8 cellular contexts compared by ENCODE assay signal in the genomic region with DNA sequence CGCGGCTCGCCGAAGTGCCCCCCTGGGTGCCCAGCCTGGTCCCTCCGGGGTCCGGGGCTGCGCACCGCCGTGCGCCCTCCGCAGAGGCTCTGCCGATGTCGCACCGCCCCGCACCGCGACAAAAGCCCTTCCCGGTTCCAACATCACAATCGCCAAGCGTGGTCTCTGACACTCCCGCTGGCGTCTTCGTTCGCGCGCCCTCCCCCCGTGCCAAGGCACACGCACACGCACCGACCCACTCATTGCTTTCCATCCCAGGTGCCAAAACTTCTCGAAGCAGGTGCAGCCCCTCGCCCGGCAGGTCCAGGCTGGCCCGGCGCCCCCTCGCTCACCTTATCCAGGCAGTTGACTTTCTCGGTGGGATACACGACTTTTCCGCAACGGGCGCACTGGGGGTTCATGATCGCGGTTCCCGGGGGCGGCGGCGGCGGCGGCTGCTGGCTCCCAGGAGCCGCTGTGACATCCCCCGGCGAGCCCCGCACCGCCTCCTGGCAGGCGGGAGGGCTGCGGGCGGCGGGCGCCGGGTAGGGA.
DNase-seq lines count a peak whose midpoint lies in the region; ATAC-seq, FAIRE-seq and TF ChIP-seq lines count a peak whose summit lies in the region.

No MANE protein-coding gene starts in this region.

- H3K36me3 Mint-ChIP-seq in CD4-positive, CD25-positive, alpha-beta regulatory T cell: no peaks in the 10 kb centered on the region
- H3K36me3 Mint-ChIP-seq in activated naive CD4-positive, alpha-beta T cell treated with anti-CD3 and anti-CD28 coated beads, Interleukin-2, amount 10 ng/mL, durations not matched to agents 7 days and 5 days: no peaks in the 10 kb centered on the region

- no peaks in the 10 kb centered on the region for H4K20me1 ChIP-seq in PC-3 (ENCODE audit: low read length)

- H3K79me2 ChIP-seq in PC-3 (ENCODE audit: low read length): 0 out of 2 replicates have a peak, but pooled peaks cover 3% of the 10 kb centered on the region

- intact Hi-C loops in PC-3 (cut with micrococcal nuclease): loop anchor here (5.0 kb wide), 1 partner anchor 91 kb away; no protein-coding TSS in a partner anchor
- intact Hi-C loops in esophagus muscularis mucosa (cut with DNase I): no loop called here
- intact Hi-C loops in pancreas (cut with DNase I): no loop called here

- H3K4me1 ChIP-seq in CD4-positive, CD25-positive, alpha-beta regulatory T cell (ENCODE audit: control insufficient read depth, insufficient read depth, low read length, poor library complexity, severe bottlenecking): no peaks in the 10 kb centered on the region
- H3K4me1 ChIP-seq in PC-3 (ENCODE audit: insufficient read depth, low read length) (peaks cover 34% of the 10 kb centered on the region), esophagus muscularis mucosa (peaks cover 14 to 24% (median 23%) of the 10 kb centered on the region in 4 donors), pancreas (peaks cover 0 to 9% (median 4%) of the 10 kb centered on the region in 3 donors)

- peaks cover 51% of the 10 kb centered on the region for H3K27me3 Mint-ChIP-seq in CD4-positive, CD25-positive, alpha-beta regulatory T cell
- H3K27me3 Mint-ChIP-seq in activated naive CD4-positive, alpha-beta T cell treated with anti-CD3 and anti-CD28 coated beads, Interleukin-2, amount 10 ng/mL, durations not matched to agents 7 days and 5 days: peaks cover 68% of the 10 kb centered on the region

- TF ChIP-seq CTCF in PC-3 (conservative IDR thresholded peaks at IDR 0.05; ENCODE audit: low read depth, low read length) (no peak), esophagus muscularis mucosa (IDR thresholded peaks at IDR 0.05) (no peak), pancreas (IDR thresholded peaks at IDR 0.05) (no peak)

- H2AFZ ChIP-seq in PC-3 (ENCODE audit: low read length): peak overlapping the region; percentile 82

- BruUV-seq in PC-3 (replicated peaks; lab: Mats Ljungman, UMichigan): no TSS peak

- no peak overlapping the region for H3K27ac ChIP-seq in CD4-positive, CD25-positive, alpha-beta regulatory T cell (ENCODE audit: insufficient read depth, low read length, poor library complexity, severe bottlenecking)
- no peak overlapping the region for H3K27ac ChIP-seq in PC-3 (ENCODE audit: low read length)
- no peak overlapping the region for H3K27ac ChIP-seq in esophagus muscularis mucosa (replicated peaks in 1 of 4)
- peak overlapping the region; percentile 87 to 94 (median 90) for H3K27ac ChIP-seq in pancreas

- H3K4me3 ChIP-seq in CD4-positive, CD25-positive, alpha-beta regulatory T cell (ENCODE audit: low read depth, low read length): no peak overlapping the region
- H3K4me3 ChIP-seq in PC-3 (ENCODE audit: low read length): peak overlapping the region; percentile 91
- peak overlapping the region; percentile 51 to 64 (median 56) for H3K4me3 ChIP-seq in esophagus muscularis mucosa
- peak overlapping the region; percentile 46 to 81 (median 77) for H3K4me3 ChIP-seq in pancreas

- no peak for TF ChIP-seq EP300 in esophagus muscularis mucosa (IDR thresholded peaks at IDR 0.05)

- no peak overlapping the region for H3K27ac Mint-ChIP-seq in CD4-positive, CD25-positive, alpha-beta regulatory T cell
- no peak overlapping the region for H3K27ac Mint-ChIP-seq in activated naive CD4-positive, alpha-beta T cell treated with anti-CD3 and anti-CD28 coated beads, Interleukin-2, amount 10 ng/mL, durations not matched to agents 7 days and 5 days

- peaks cover 0 to 2% (median 0%) of the 10 kb centered on the region in 7 donors for H3K9me3 Mint-ChIP-seq in CD4-positive, CD25-positive, alpha-beta regulatory T cell
- no peaks in the 10 kb centered on the region for H3K9me3 Mint-ChIP-seq in activated naive CD4-positive, alpha-beta T cell treated with anti-CD3 and anti-CD28 coated beads, Interleukin-2, amount 10 ng/mL, durations not matched to agents 7 days and 5 days

- H3K27me3 ChIP-seq in CD4-positive, CD25-positive, alpha-beta regulatory T cell (ENCODE audit: control insufficient read depth, insufficient read depth, low read length): peaks cover 21% of the 10 kb centered on the region
- H3K27me3 ChIP-seq in PC-3 (ENCODE audit: low read length): no peaks in the 10 kb centered on the region
- peaks cover 4 to 54% (median 14%) of the 10 kb centered on the region in 4 donors for H3K27me3 ChIP-seq in esophagus muscularis mucosa
- H3K27me3 ChIP-seq in pancreas: no peaks in the 10 kb centered on the region

- no peaks in the 10 kb centered on the region for H3K36me3 ChIP-seq in CD4-positive, CD25-positive, alpha-beta regulatory T cell (ENCODE audit: control insufficient read depth, insufficient read depth, low read length)
- H3K36me3 ChIP-seq in PC-3 (ENCODE audit: low read depth, low read length) (no peaks in the 10 kb centered on the region), esophagus muscularis mucosa (no peaks in the 10 kb centered on the region), pancreas (no peaks in the 10 kb centered on the region)

- 0% methylated on average over 11 of the region's 60 CpGs for WGBS in esophagus muscularis mucosa
- 0% methylated on average over 33 to 60 of the region's 60 CpGs for WGBS in pancreas, 2 donors

- H3K9me3 ChIP-seq in CD4-positive, CD25-positive, alpha-beta regulatory T cell (ENCODE audit: control insufficient read depth in 2 of 2, low read length in 2 of 2): no peaks in the 10 kb centered on the region
- no peaks in the 10 kb centered on the region for H3K9me3 ChIP-seq in PC-3 (ENCODE audit: low read length)
- H3K9me3 ChIP-seq in esophagus muscularis mucosa: no peaks in the 10 kb centered on the region
- no peaks in the 10 kb centered on the region for H3K9me3 ChIP-seq in pancreas

- FAIRE-seq in pancreas (lab: Jason Lieb, UNC): no peak

- no peaks in the 10 kb centered on the region for H3K9me2 ChIP-seq in PC-3 (replicated peaks; ENCODE audit: low read length)

- CTCF ChIA-PET in PC-3 (lab: Charles Lee): interaction anchor here (0.5 kb wide), 1 partner anchor 102 kb away, joined by 5 read pairs; no protein-coding TSS in a partner anchor
- CTCF ChIA-PET in activated naive CD4-positive, alpha-beta T cell treated with anti-CD3 and anti-CD28 coated beads, Interleukin-2, amount 10 ng/mL, durations not matched to agents 7 days and 5 days (lab: Charles Lee): no interaction called here

- no peak for ATAC-seq in CD4-positive, CD25-positive, alpha-beta regulatory T cell (ENCODE audit: low read depth in 2 of 2)
- peak; percentile 3; the same call in 1 of the 2 replicates for ATAC-seq in PC-3
- peak in 3 of 4 donors; percentile 7 to 19 (median 15) for ATAC-seq in pancreas

- peaks cover 0 to 22% (median 9%) of the 10 kb centered on the region in 4 donors for H3K4me1 Mint-ChIP-seq in CD4-positive, CD25-positive, alpha-beta regulatory T cell
- H3K4me1 Mint-ChIP-seq in activated naive CD4-positive, alpha-beta T cell treated with anti-CD3 and anti-CD28 coated beads, Interleukin-2, amount 10 ng/mL, durations not matched to agents 7 days and 5 days: peaks cover 6% of the 10 kb centered on the region

- H3F3A ChIP-seq in PC-3 (ENCODE audit: low read length, unreplicated experiment): no peaks in the 10 kb centered on the region

- DNase-seq in CD4-positive, CD25-positive, alpha-beta regulatory T cell: no peak
- DNase-seq in PC-3: no peak
- no peak for DNase-seq in esophagus muscularis mucosa (ENCODE audit: extremely low spot score)
- peak in 5 of 6 donors; percentile 21 to 80 (median 40) for DNase-seq in pancreas
- no peak for DNase-seq in NCI-H1092 treated with DMSO at 0.1 percent for 48 hours (lab: John Stamatoyannopoulos, UW)
- DNase-seq in superior temporal gyrus (ENCODE audit: extremely low spot score): no peak
- DNase-seq in activated naive CD4-positive, alpha-beta T cell treated with anti-CD3 and anti-CD28 coated beads, Interleukin-2, amount 10 ng/mL, durations not matched to agents 7 days and 5 days: no peak
- DNase-seq in activated CD4-positive, alpha-beta T cell treated with anti-CD3 and anti-CD28 coated beads, Interleukin-2, amount 50 U/mL, for 1 hour: no peak

- H3K4me2 ChIP-seq in PC-3 (ENCODE audit: low read length): peak overlapping the region; percentile 98

- POLR2A ChIA-PET in PC-3 (lab: Charles Lee; ENCODE audit: unreplicated experiment): interaction anchor here (1.0 kb wide), 1 partner anchor 39 kb away, joined by 3 read pairs; no protein-coding TSS in a partner anchor

- peak overlapping the region; percentile 62 to 82 (median 68) for H3K4me3 Mint-ChIP-seq in CD4-positive, CD25-positive, alpha-beta regulatory T cell
- H3K4me3 Mint-ChIP-seq in activated naive CD4-positive, alpha-beta T cell treated with anti-CD3 and anti-CD28 coated beads, Interleukin-2, amount 10 ng/mL, durations not matched to agents 7 days and 5 days: no peak overlapping the region

- peak overlapping the region; percentile 77 for H3K9ac ChIP-seq in PC-3 (ENCODE audit: low read length)

- no peak for TF ChIP-seq POLR2A in esophagus muscularis mucosa (IDR thresholded peaks at IDR 0.05; ENCODE audit: low read depth)

Comparison
In these comparisons a context has a peak if more than half of its experiments do, and no peak if none do; other contexts are left out.
1. ATAC-seq: peak in PC-3 (single experiment) and pancreas (3 of 4); none in CD4-positive, CD25-positive, alpha-beta regulatory T cell (0 of 2).
2. DNase-seq: peak in pancreas (5 of 6); none in CD4-positive, CD25-positive, alpha-beta regulatory T cell (0 of 3), PC-3 (single experiment), esophagus muscularis mucosa (single experiment), NCI-H1092 treated with DMSO at 0.1 percent for 48 hours (single experiment), superior temporal gyrus (single experiment), activated naive CD4-positive, alpha-beta T cell treated with anti-CD3 and anti-CD28 coated beads, Interleukin-2, amount 10 ng/mL, durations not matched to agents 7 days and 5 days (single experiment) and activated CD4-positive, alpha-beta T cell treated with anti-CD3 and anti-CD28 coated beads, Interleukin-2, amount 50 U/mL, for 1 hour (single experiment).
3. H3K27ac ChIP-seq: peak in pancreas (4 of 4); none in CD4-positive, CD25-positive, alpha-beta regulatory T cell (single experiment), PC-3 (single experiment) and esophagus muscularis mucosa (0 of 4).